15 cellular contexts compared by ENCODE assay signal in genomic region chr3:11198070-11198469, GRCh38.
"Had no signal": no experiment of that assay in that cellular context is flagged by ENCODE, and none has a peak within 500 bp of the region (broad histone marks: within the 10 kb centered on the region; RNA-seq: fewer than 3 reads in every experiment).

No MANE protein-coding gene starts in this region.

- H3K36me3 ChIP-seq: prostate gland, right lobe of liver, upper lobe of right lung had no signal

- H3K27me3 ChIP-seq: right lobe of liver, upper lobe of right lung had no signal

- H3K9me3 ChIP-seq: prostate gland, right lobe of liver, upper lobe of right lung had no signal

- H3K4me3 Mint-ChIP-seq: activated naive CD4-positive, alpha-beta T cell treated with anti-CD3 and anti-CD28 coated beads for 36 hours; activated T-helper 1 cell treated with anti-CD3 and anti-CD28 coated beads, Interleukin-12 subunit alpha, Interleukin-12 subunit beta, Interleukin-2, Interleukin-4 antibody, amounts not matched to agents 30 ng/mL and 10 ng/mL and 1 ng/mL, durations not matched to agents 14 hours and 24 hours and 36 hours; central memory CD8-positive, alpha-beta T cell; naive thymus-derived CD4-positive, alpha-beta T cell; T-cell had no signal

- H3K4me1 ChIP-seq: prostate gland, right lobe of liver had no signal

- ATAC-seq: naive thymus-derived CD4-positive, alpha-beta T cell; right lobe of liver; T-cell; upper lobe of right lung had no signal

- H3K9me3 Mint-ChIP-seq: activated T-helper 1 cell treated with anti-CD3 and anti-CD28 coated beads, Interleukin-12 subunit alpha, Interleukin-12 subunit beta, Interleukin-2, Interleukin-4 antibody, amounts not matched to agents 30 ng/mL and 10 ng/mL and 1 ng/mL, durations not matched to agents 14 hours and 24 hours and 36 hours; central memory CD8-positive, alpha-beta T cell; T-cell had no signal

- H3K36me3 Mint-ChIP-seq: naive thymus-derived CD4-positive, alpha-beta T cell; T-cell had no signal

- H3K27ac Mint-ChIP-seq: activated naive CD4-positive, alpha-beta T cell treated with anti-CD3 and anti-CD28 coated beads for 36 hours; activated T-helper 1 cell treated with anti-CD3 and anti-CD28 coated beads, Interleukin-12 subunit alpha, Interleukin-12 subunit beta, Interleukin-2, Interleukin-4 antibody, amounts not matched to agents 30 ng/mL and 10 ng/mL and 1 ng/mL, durations not matched to agents 14 hours and 24 hours and 36 hours; naive thymus-derived CD4-positive, alpha-beta T cell; T-cell had no signal

- H3K4me3 ChIP-seq: prostate gland, right lobe of liver, upper lobe of right lung had no signal

- H3K27ac ChIP-seq: prostate gland, right lobe of liver, upper lobe of right lung had no signal

- DNase-seq: activated CD4-positive, alpha-beta T cell treated with anti-CD3 and anti-CD28 coated beads for 4 hours; activated naive CD4-positive, alpha-beta T cell treated with anti-CD3 and anti-CD28 coated beads for 36 hours; effector memory CD4-positive, alpha-beta T cell; hippocampal formation; kidney glomerular epithelial cell; naive thymus-derived CD4-positive, alpha-beta T cell; nucleus accumbens; right lobe of liver; stimulated activated CD4-positive, alpha-beta T cell treated with anti-CD3 and anti-CD28 coated beads, Interleukin-2, amount 100 ng/mL, for 24 hours; stimulated activated naive CD4-positive, alpha-beta T cell treated with Interleukin-2 at 50 U/mL for 16 hours; T-cell; upper lobe of right lung had no signal
